ENCODE assay signal across 15 cellular contexts in genomic region chr2:71215447-71215846, GRCh38. TPM values are rescaled to one million over a fixed set of nuclear protein-coding genes. Genes with fewer than 3 reads are reported as not detected.
A peak's percentile ranks its signal among the peaks of the same experiment; 100 is the strongest.
DNase-seq lines count a peak whose midpoint lies in the region; ATAC-seq and TF ChIP-seq lines count a peak whose summit lies in the region.
"Had no signal": no experiment of that assay in that cellular context is flagged by ENCODE, and none has a peak within 500 bp of the region (broad histone marks: within the 10 kb centered on the region; RNA-seq: fewer than 3 reads in every experiment).

No MANE protein-coding gene starts in this region.

- BruUV-seq in mammary epithelial cell (replicated peaks; lab: Mats Ljungman, UMichigan) = no TSS peak

- dilution Hi-C loops in mammary epithelial cell (cut with HindIII; ENCODE audit: low sequenced_read_pairs) = no loop called here

- no peaks in the 10 kb centered on the region for H3K27me3 ChIP-seq in mammary epithelial cell (ENCODE audit: insufficient read depth, low read length)
- no peaks in the 10 kb centered on the region for H3K27me3 ChIP-seq in breast epithelium
- H3K27me3 ChIP-seq in esophagus (ENCODE audit: control insufficient read depth in 1 of 2, insufficient read depth in 2 of 2, low read length in 2 of 2) = no peaks in the 10 kb centered on the region
- no peaks in the 10 kb centered on the region for H3K27me3 ChIP-seq in smooth muscle cell (ENCODE audit: low read depth)

- no peak overlapping the region for H3K4me3 ChIP-seq in mammary epithelial cell (replicated peaks in 1 of 3; ENCODE audit: insufficient read depth in 1 of 3, low read depth in 2 of 3, low read length in 3 of 3)
- H3K4me3 ChIP-seq in breast epithelium = no peak overlapping the region
- H3K4me3 ChIP-seq in esophagus (ENCODE audit: low read depth in 1 of 2, low read length in 2 of 2) = no peak overlapping the region
- no peak overlapping the region for H3K4me3 ChIP-seq in smooth muscle cell
- H3K4me3 ChIP-seq: GM12878 had no signal

- no peak for ATAC-seq in HG02571 (IDR thresholded peaks at IDR 0.05; ENCODE audit: unreplicated experiment)
- ATAC-seq: GM12878 had no signal

- intact Hi-C loops in mammary epithelial cell (cut with micrococcal nuclease) (no loop called here), breast epithelium (cut with DNase I; ENCODE audit: low total_unique reads) (no loop called here)

- H3K9me3 ChIP-seq in mammary epithelial cell (replicated peaks; ENCODE audit: insufficient read depth, low read length) = no peaks in the 10 kb centered on the region
- no peaks in the 10 kb centered on the region for H3K9me3 ChIP-seq in breast epithelium
- no peaks in the 10 kb centered on the region for H3K9me3 ChIP-seq in esophagus (ENCODE audit: control insufficient read depth in 2 of 2, insufficient read depth in 1 of 2, low read depth in 1 of 2, low read length in 1 of 2)
- no peaks in the 10 kb centered on the region for H3K9me3 ChIP-seq in smooth muscle cell (replicated peaks; ENCODE audit: low read depth)

- TF ChIP-seq POLR2A in breast epithelium (IDR thresholded peaks at IDR 0.05) = no peak

- H4K20me1 ChIP-seq in mammary epithelial cell (ENCODE audit: insufficient read depth, low read length) = no peaks in the 10 kb centered on the region
- no peaks in the 10 kb centered on the region for H4K20me1 ChIP-seq in smooth muscle cell (ENCODE audit: low read depth)

- in situ Hi-C loops in mammary epithelial cell (cut with MboI; ENCODE audit: low sequenced_read_pairs in 2 of 2) = no loop called here

- H3K36me3 ChIP-seq in mammary epithelial cell (ENCODE audit: insufficient read depth, low read length) (no peaks in the 10 kb centered on the region), breast epithelium (no peaks in the 10 kb centered on the region), esophagus (ENCODE audit: control insufficient read depth in 2 of 2, insufficient read depth in 2 of 2, low read length in 1 of 2) (no peaks in the 10 kb centered on the region), smooth muscle cell (ENCODE audit: low read depth) (no peaks in the 10 kb centered on the region)

- H3K27ac ChIP-seq in mammary epithelial cell (ENCODE audit: insufficient read depth, low read depth, low read length) = no peak overlapping the region
- H3K27ac ChIP-seq in breast epithelium = no peak overlapping the region
- H3K27ac ChIP-seq in esophagus (ENCODE audit: low read depth in 2 of 2, low read length in 1 of 2) = peak overlapping the region; percentile 82 to 90
- peak overlapping the region; percentile 47 for H3K27ac ChIP-seq in smooth muscle cell (ENCODE audit: low read depth)

- H3F3A ChIP-seq in smooth muscle cell (ENCODE audit: low read depth) = no peaks in the 10 kb centered on the region

- H2AFZ ChIP-seq in mammary epithelial cell (ENCODE audit: low read depth, low read length) = no peak overlapping the region
- no peak overlapping the region for H2AFZ ChIP-seq in smooth muscle cell (ENCODE audit: low read depth)

- no peaks in the 10 kb centered on the region for H3K79me2 ChIP-seq in mammary epithelial cell (ENCODE audit: insufficient read depth, low read length)
- no peaks in the 10 kb centered on the region for H3K79me2 ChIP-seq in smooth muscle cell (ENCODE audit: low read depth)

- 87% methylated on average over 3 of the region's 3 CpGs for WGBS in mammary epithelial cell (ENCODE audit: low coverage, missing lambda C conversion rate)
- 51 to 66% methylated on average over 3 of the region's 3 CpGs for WGBS in esophagus, 2 donors
- 69% methylated on average over 3 of the region's 3 CpGs for WGBS in smooth muscle cell (ENCODE audit: low lambda C conversion rate)

- H3K4me2 ChIP-seq in mammary epithelial cell (ENCODE audit: insufficient read depth, low read depth, low read length) (no peak overlapping the region), smooth muscle cell (no peak overlapping the region)

- CTCF ChIA-PET in mammary epithelial cell (lab: Charles Lee; ENCODE audit: low non-redundant PET) = no interaction called here

- TF ChIP-seq CTCF in mammary epithelial cell (conservative IDR thresholded peaks at IDR 0.05 in 1 of 2, IDR thresholded peaks at IDR 0.05 in 1 of 2; ENCODE audit: extremely low read depth in 1 of 2, insufficient read depth in 1 of 2, low read depth in 1 of 2, low read length in 2 of 2) (no peak), breast epithelium (IDR thresholded peaks at IDR 0.05) (no peak), smooth muscle cell (IDR thresholded peaks at IDR 0.05; ENCODE audit: borderline replicate concordance, insufficient read depth, poor library complexity, severe bottlenecking) (no peak)

- H3K9ac ChIP-seq in mammary epithelial cell (ENCODE audit: insufficient read depth, low read length) (no peak overlapping the region), smooth muscle cell (ENCODE audit: low read depth) (no peak overlapping the region)

- DNase-seq in mammary epithelial cell (peak; percentile 11), breast epithelium (ENCODE audit: low spot score in 2 of 2) (no peak), smooth muscle cell (lab: John Stamatoyannopoulos, UW; ENCODE audit: unreplicated experiment) (no peak), NCI-H2171 (lab: John Stamatoyannopoulos, UW) (no peak), NCI-H1417 (lab: John Stamatoyannopoulos, UW) (no peak)
- DNase-seq: ACHN; C1 segment of cervical spinal cord; Calu3; CD4-positive, alpha-beta T cell; DMS79; HCEC 1CT; HFFc6 had no signal

- peaks cover 11% of the 10 kb centered on the region for H3K4me1 ChIP-seq in mammary epithelial cell (ENCODE audit: insufficient read depth, low read length)
- H3K4me1 ChIP-seq in breast epithelium = no peaks in the 10 kb centered on the region
- H3K4me1 ChIP-seq in esophagus (ENCODE audit: control insufficient read depth in 2 of 2, insufficient read depth in 2 of 2, low read length in 1 of 2) = no peaks in the 10 kb centered on the region
- H3K4me1 ChIP-seq in smooth muscle cell (ENCODE audit: low read depth) = no peaks in the 10 kb centered on the region

RNA-seq across cellular contexts. Expression of gene PAIP2B, which starts 11.5 kb away (rescaled TPM):
- total RNA-seq in mammary epithelial cell (1 to 10 TPM; 2.0 to 2.1 TPM), breast epithelium (10 to 100 TPM in 1 of 3 donors, 1 to 10 TPM in 2; 6.9 to 13.0 (median 9.0) TPM), smooth muscle cell (1.7 and 2.4 TPM in 2 replicates)
- polyA plus RNA-seq in mammary epithelial cell (0.61 TPM), esophagus (1 to 10 TPM; 4.7 to 5.0 TPM), smooth muscle cell (0.89 and 1.2 TPM in 2 replicates)
- 0.21 TPM for polyA minus RNA-seq in mammary epithelial cell

Comparison
In these comparisons a context has a peak if more than half of its experiments do, and no peak if none do; other contexts are left out.
1. H3K27ac ChIP-seq: peak in esophagus (2 of 2) and smooth muscle cell (single experiment); none in mammary epithelial cell (single experiment) and breast epithelium (0 of 2).